21 cellular contexts compared by ENCODE assay signal in genomic region chr3:77468408-77469045, GRCh38.
DNase-seq lines count a peak whose midpoint lies in the region; ATAC-seq and TF ChIP-seq lines count a peak whose summit lies in the region.
"Had no signal": no experiment of that assay in that cellular context is flagged by ENCODE, and none has a peak within 500 bp of the region (broad histone marks: within the 10 kb centered on the region; RNA-seq: fewer than 3 reads in every experiment).

No MANE protein-coding gene starts in this region.

- intact Hi-C loops in A673 (cut with micrococcal nuclease; ENCODE audit: unreplicated experiment), result loop anchor here (2.0 kb wide), 1 partner anchor 658 kb away; no protein-coding TSS in a partner anchor

- H3K36me3 ChIP-seq in A673 (ENCODE audit: insufficient read depth, low read length, poor library complexity, severe bottlenecking), result no peaks in the 10 kb centered on the region
- H3K36me3 ChIP-seq in MG63, result no peaks in the 10 kb centered on the region
- H3K36me3 ChIP-seq: right lobe of liver, uterus had no signal

- H3K9me3 ChIP-seq in A673 (ENCODE audit: low read depth, low read length, poor library complexity, severe bottlenecking), result no peaks in the 10 kb centered on the region
- no peaks in the 10 kb centered on the region for H3K9me3 ChIP-seq in MG63
- H3K9me3 ChIP-seq: right lobe of liver, uterus had no signal

- no peaks in the 10 kb centered on the region for H3K27me3 ChIP-seq in A673 (replicated peaks; ENCODE audit: insufficient read depth, low read depth, low read length, poor library complexity)
- H3K27me3 ChIP-seq in MG63, result no peaks in the 10 kb centered on the region
- H3K27me3 ChIP-seq: right lobe of liver, uterus had no signal

- H3K4me3 ChIP-seq in A673 (ENCODE audit: low read depth, low read length, poor library complexity, severe bottlenecking), result no peak overlapping the region
- no peak overlapping the region for H3K4me3 ChIP-seq in MG63
- H3K4me3 ChIP-seq in coronary artery, result peak overlapping the region; percentile 29
- H3K4me3 ChIP-seq: K562, right lobe of liver, uterus had no signal

- CTCF ChIA-PET in A673 (lab: Charles Lee), result interaction anchor here (0.5 kb wide), 1 partner anchor 366 kb away, joined by 8 read pairs; no protein-coding TSS in a partner anchor

- H3K27ac ChIP-seq in A673 (ENCODE audit: low read depth, low read length, poor library complexity, severe bottlenecking) (peak overlapping the region; percentile 86), coronary artery (peak overlapping the region; percentile 5 to 49)

- ATAC-seq in GM18868 (IDR thresholded peaks at IDR 0.05; ENCODE audit: unreplicated experiment) (no peak), GM18520 (IDR thresholded peaks at IDR 0.05; ENCODE audit: unreplicated experiment) (no peak), HG03460 (IDR thresholded peaks at IDR 0.05; ENCODE audit: unreplicated experiment) (no peak)
- ATAC-seq: activated T-cell treated with anti-CD3 and anti-CD28 coated beads, Interleukin-2, amount 50 U/mL, for 72 hours; K562; naive thymus-derived CD4-positive, alpha-beta T cell had no signal

- H3K4me1 ChIP-seq in A673 (ENCODE audit: insufficient read depth, low read length, poor library complexity, severe bottlenecking), result peaks cover 50% of the 10 kb centered on the region
- H3K4me1 ChIP-seq: uterus had no signal

- POLR2A ChIA-PET in A673 (lab: Charles Lee; ENCODE audit: low non-redundant PET), result interaction anchor here (1.1 kb wide), 1 partner anchor 58 kb away, joined by 4 read pairs; no protein-coding TSS in a partner anchor

- DNase-seq in A673 (ENCODE audit: low spot score), result peak; percentile 89
- DNase-seq in MG63, result peak; percentile 1
- no peak for DNase-seq in coronary artery (ENCODE audit: low spot score)
- DNase-seq in middle frontal gyrus (ENCODE audit: extremely low spot score, low spot score), result peak; percentile 57
- no peak for DNase-seq in HuH-7.5 (ENCODE audit: low spot score)
- DNase-seq: activated CD4-positive, alpha-beta T cell treated with anti-CD3 and anti-CD28 coated beads for 1 hour; activated naive CD4-positive, alpha-beta T cell treated with anti-CD3 and anti-CD28 coated beads, Interleukin-2, amount 10 ng/mL, durations not matched to agents 7 days and 5 days; activated T-cell treated with anti-CD3 and anti-CD28 coated beads, Interleukin-2, amount 50 U/mL, for 72 hours; CD4-positive, CD25-positive, alpha-beta regulatory T cell; effector memory CD4-positive, alpha-beta T cell; kidney glomerular epithelial cell; naive thymus-derived CD4-positive, alpha-beta T cell; NCI-H187; NCI-H226; OCI-M1; uterus had no signal

- TF ChIP-seq CTCF in A673 (conservative IDR thresholded peaks at IDR 0.05; ENCODE audit: low read depth, low read length) (no peak), coronary artery (IDR thresholded peaks at IDR 0.05) (no peak)

- BruUV-seq in A673 (replicated peaks; lab: Mats Ljungman, UMichigan), result no TSS peak

Comparison
In these comparisons a context has a peak if more than half of its experiments do, and no peak if none do; other contexts are left out.
1. DNase-seq: peak in A673 (single experiment), MG63 (single experiment) and middle frontal gyrus (single experiment); none in coronary artery (single experiment) and HuH-7.5 (single experiment).